10 cellular contexts compared by ENCODE assay signal in the genomic region with DNA sequence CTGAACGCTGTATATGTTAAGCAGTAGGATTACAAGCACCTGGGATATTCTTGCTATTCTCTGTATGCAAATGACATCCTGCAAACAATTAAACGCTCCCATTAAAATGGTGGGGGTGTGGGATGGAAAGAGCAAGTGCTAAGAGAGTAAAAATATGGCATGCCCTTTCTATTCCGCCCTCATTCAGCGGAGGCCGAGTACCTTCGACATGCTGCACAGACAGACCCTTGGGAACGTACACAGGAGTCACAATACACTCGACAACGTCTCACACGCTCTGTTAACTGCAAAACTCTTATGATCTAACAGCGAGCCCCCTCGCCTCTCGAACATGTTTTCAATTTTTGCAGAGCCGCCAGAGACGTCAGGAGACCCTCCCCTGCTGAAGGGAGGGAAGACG.
A peak's percentile ranks its signal among the peaks of the same experiment; 100 is the strongest.
DNase-seq lines count a peak whose midpoint lies in the region; ATAC-seq and TF ChIP-seq lines count a peak whose summit lies in the region.
"Had no signal": no experiment of that assay in that cellular context is flagged by ENCODE, and none has a peak within 500 bp of the region (broad histone marks: within the 10 kb centered on the region; RNA-seq: fewer than 3 reads in every experiment).

No MANE protein-coding gene starts in this region.

- H3K79me2 ChIP-seq in neural progenitor cell (ENCODE audit: low read depth): no peaks in the 10 kb centered on the region

- H3K27me3 Mint-ChIP-seq in endodermal cell (ENCODE audit: insufficient read depth) (peaks cover 7% of the 10 kb centered on the region), neural progenitor cell (ENCODE audit: insufficient read depth, low read depth) (peaks cover 10% of the 10 kb centered on the region)

- H4K20me1 ChIP-seq in neural progenitor cell (ENCODE audit: low read depth): peaks cover 2% of the 10 kb centered on the region

- H3K27ac Mint-ChIP-seq in endodermal cell (no peak overlapping the region), neural progenitor cell (no peak overlapping the region)
- H3K27ac Mint-ChIP-seq: activated naive CD8-positive, alpha-beta T cell had no signal

- no peak overlapping the region for H3K27ac ChIP-seq in endodermal cell (ENCODE audit: low read depth, low read length)
- no peak overlapping the region for H3K27ac ChIP-seq in neural progenitor cell
- no peak overlapping the region for H3K27ac ChIP-seq in tibial artery
- H3K27ac ChIP-seq: PC-9 had no signal

- H3K9me3 Mint-ChIP-seq in endodermal cell (peaks cover 3% of the 10 kb centered on the region), neural progenitor cell (no peaks in the 10 kb centered on the region)

- peak overlapping the region; percentile 82 for H3K4me2 ChIP-seq in neural progenitor cell
- H3K4me2 ChIP-seq: PC-9 had no signal

- H3K9ac ChIP-seq in endodermal cell (ENCODE audit: extremely low read depth, low read length, poor library complexity, severe bottlenecking): no peak overlapping the region
- no peak overlapping the region for H3K9ac ChIP-seq in neural progenitor cell

- peaks cover 13% of the 10 kb centered on the region for H3K27me3 ChIP-seq in endodermal cell (ENCODE audit: control insufficient read depth, insufficient read depth, low read length, poor library complexity, severe bottlenecking)
- peaks cover 16% of the 10 kb centered on the region for H3K27me3 ChIP-seq in neural progenitor cell
- peaks cover 0 to 28% of the 10 kb centered on the region in 2 donors for H3K27me3 ChIP-seq in tibial artery

- H3K4me3 Mint-ChIP-seq in endodermal cell (peak overlapping the region; percentile 67), neural progenitor cell (peak overlapping the region; percentile 90)
- H3K4me3 Mint-ChIP-seq: activated naive CD8-positive, alpha-beta T cell had no signal

- no peak overlapping the region for H2AFZ ChIP-seq in neural progenitor cell (replicated peaks)
- H2AFZ ChIP-seq: PC-9 had no signal

- in situ Hi-C loops in G401 (cut with HindIII; ENCODE audit: low sequenced_read_pairs): no loop called here

- H3K4me1 Mint-ChIP-seq in endodermal cell (peaks cover 20% of the 10 kb centered on the region), neural progenitor cell (peaks cover 27% of the 10 kb centered on the region)

- H3K9me3 ChIP-seq in endodermal cell (ENCODE audit: control insufficient read depth, low read length) (no peaks in the 10 kb centered on the region), neural progenitor cell (ENCODE audit: low read depth) (no peaks in the 10 kb centered on the region), tibial artery (no peaks in the 10 kb centered on the region)

- H3K4me3 ChIP-seq in endodermal cell (ENCODE audit: low read length) (peak overlapping the region; percentile 77), neural progenitor cell (peak overlapping the region; percentile 52), tibial artery (no peak overlapping the region)
- H3K4me3 ChIP-seq: PC-9 had no signal

- H3K36me3 ChIP-seq in endodermal cell (ENCODE audit: control insufficient read depth, insufficient read depth, low read length) (no peaks in the 10 kb centered on the region), neural progenitor cell (no peaks in the 10 kb centered on the region), tibial artery (no peaks in the 10 kb centered on the region)

- ATAC-seq in sciatic nerve (no peak), GM21619 (IDR thresholded peaks at IDR 0.05; ENCODE audit: unreplicated experiment) (no peak)

- peak; percentile 71 for DNase-seq in G401 (ENCODE audit: low spot score)
- DNase-seq in NCI-H1417 (lab: John Stamatoyannopoulos, UW): peak; percentile 39 to 95 (median 92)
- no peak for DNase-seq in endodermal cell
- DNase-seq in neural progenitor cell (ENCODE audit: low spot score): no peak
- no peak for DNase-seq in sciatic nerve (ENCODE audit: low spot score)
- no peak for DNase-seq in anterior cingulate cortex (lab: John Stamatoyannopoulos, UW)
- no peak for DNase-seq in tibial artery

- TF ChIP-seq CTCF in endodermal cell (conservative IDR thresholded peaks at IDR 0.05): no peak
- TF ChIP-seq CTCF in neural progenitor cell (IDR thresholded peaks at IDR 0.05): no peak
- no peak for TF ChIP-seq CTCF in tibial artery (IDR thresholded peaks at IDR 0.05)

- 4 to 5% methylated on average over 12 to 16 of the region's 16 CpGs for WGBS in endodermal cell (ENCODE audit: insufficient coverage in 1 of 2, insufficient read length in 1 of 2), 2 experiments

- H3K4me1 ChIP-seq in endodermal cell (ENCODE audit: control insufficient read depth, insufficient read depth, low read length): peaks cover 9% of the 10 kb centered on the region
- peaks cover 27% of the 10 kb centered on the region for H3K4me1 ChIP-seq in neural progenitor cell
- peaks cover 0 to 8% (median 6%) of the 10 kb centered on the region in 4 donors for H3K4me1 ChIP-seq in tibial artery

- H3K36me3 Mint-ChIP-seq in endodermal cell (ENCODE audit: low read depth) (no peaks in the 10 kb centered on the region), neural progenitor cell (no peaks in the 10 kb centered on the region)
- H3K36me3 Mint-ChIP-seq: activated naive CD8-positive, alpha-beta T cell had no signal

- intact Hi-C loops in sciatic nerve (cut with DNase I) (no loop called here), tibial artery (cut with DNase I; ENCODE audit: low total_unique reads) (no loop called here)

- peaks cover 28% of the 10 kb centered on the region for H3F3A ChIP-seq in neural progenitor cell (ENCODE audit: low read depth)

Comparison
In these comparisons a context has a peak if more than half of its experiments do, and no peak if none do; other contexts are left out.
1. DNase-seq: peak in G401 (single experiment) and NCI-H1417 (3 of 3); none in endodermal cell (single experiment), neural progenitor cell (single experiment), sciatic nerve (single experiment), anterior cingulate cortex (0 of 58) and tibial artery (0 of 2).
2. H3K4me3 ChIP-seq: peak in endodermal cell (single experiment) and neural progenitor cell (single experiment); none in tibial artery (0 of 2).